ENCODE assay signal across 14 cellular contexts in the genomic region with DNA sequence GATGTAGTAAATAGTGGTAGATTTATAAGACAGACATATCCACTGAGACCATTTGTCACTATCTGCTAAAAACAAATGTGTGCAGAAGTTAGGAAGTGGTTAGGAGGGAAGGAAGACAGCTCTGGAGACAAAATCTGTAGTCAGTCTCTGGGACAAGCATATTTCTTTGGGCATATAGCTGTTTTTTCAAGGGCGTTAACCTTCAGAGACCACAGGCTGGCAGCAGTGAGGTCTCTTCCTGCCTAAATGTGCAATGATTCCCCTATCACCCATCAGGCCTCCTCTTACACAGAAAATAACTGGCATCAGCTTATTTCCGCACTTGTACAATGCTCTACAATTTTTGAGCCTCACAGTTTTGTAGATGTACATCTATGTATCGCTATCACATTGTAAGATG. TPM values are rescaled to one million over a fixed set of nuclear protein-coding genes. Genes with fewer than 3 reads are reported as not detected.
A peak's percentile ranks its signal among the peaks of the same experiment; 100 is the strongest.
DNase-seq lines count a peak whose midpoint lies in the region; ATAC-seq and TF ChIP-seq lines count a peak whose summit lies in the region.
"Had no signal": no experiment of that assay in that cellular context is flagged by ENCODE, and none has a peak within 500 bp of the region (broad histone marks: within the 10 kb centered on the region; RNA-seq: fewer than 3 reads in every experiment).

No MANE protein-coding gene starts in this region.

- H3K9me3 ChIP-seq in Loucy (ENCODE audit: insufficient read depth, low read depth, low read length) (no peaks in the 10 kb centered on the region), WERI-Rb-1 (ENCODE audit: severe bottlenecking) (no peaks in the 10 kb centered on the region)
- H3K9me3 ChIP-seq: neutrophil had no signal

- peak overlapping the region; percentile 62 for H2AFZ ChIP-seq in Loucy (ENCODE audit: low read length)

- no peaks in the 10 kb centered on the region for H3K79me2 ChIP-seq in Loucy (ENCODE audit: insufficient read depth, low read length)

- H3K27ac ChIP-seq in WERI-Rb-1, result no peak overlapping the region
- H3K27ac ChIP-seq: KMS-11, neutrophil had no signal

- H3K4me1 Mint-ChIP-seq in osteocyte (ENCODE audit: unreplicated experiment), result peaks cover 4% of the 10 kb centered on the region

- H3K4me1 ChIP-seq in Loucy (ENCODE audit: insufficient read depth, low read length, poor library complexity, severe bottlenecking), result peaks cover 13% of the 10 kb centered on the region

- no peaks in the 10 kb centered on the region for H3K9me3 Mint-ChIP-seq in osteocyte (ENCODE audit: unreplicated experiment)
- H3K9me3 Mint-ChIP-seq: activated T-helper 1 cell treated with anti-CD3 and anti-CD28 coated beads, Interleukin-12 subunit alpha, Interleukin-12 subunit beta, Interleukin-2, Interleukin-4 antibody, amounts not matched to agents 30 ng/mL and 10 ng/mL and 1 ng/mL, durations not matched to agents 14 hours and 24 hours and 36 hours had no signal

- no peak overlapping the region for H3K27ac Mint-ChIP-seq in osteocyte (ENCODE audit: unreplicated experiment)
- H3K27ac Mint-ChIP-seq: activated T-helper 1 cell treated with anti-CD3 and anti-CD28 coated beads, Interleukin-12 subunit alpha, Interleukin-12 subunit beta, Interleukin-2, Interleukin-4 antibody, amounts not matched to agents 30 ng/mL and 10 ng/mL and 1 ng/mL, durations not matched to agents 14 hours and 24 hours and 36 hours had no signal

- no peak overlapping the region for H3K4me3 Mint-ChIP-seq in osteocyte (ENCODE audit: unreplicated experiment)
- H3K4me3 Mint-ChIP-seq: activated T-helper 1 cell treated with anti-CD3 and anti-CD28 coated beads, Interleukin-12 subunit alpha, Interleukin-12 subunit beta, Interleukin-2, Interleukin-4 antibody, amounts not matched to agents 30 ng/mL and 10 ng/mL and 1 ng/mL, durations not matched to agents 14 hours and 24 hours and 36 hours had no signal

- no peaks in the 10 kb centered on the region for H4K20me1 ChIP-seq in Loucy (ENCODE audit: insufficient read depth, low read length, poor library complexity, severe bottlenecking)

- TF ChIP-seq CTCF in GM12872 (IDR thresholded peaks at IDR 0.05; ENCODE audit: insufficient read depth, low read depth, low read length) (peak; percentile 22; the same call in 1 of the 3 replicates), Loucy (conservative IDR thresholded peaks at IDR 0.05; ENCODE audit: low read length) (peak; percentile 69), WERI-Rb-1 (IDR thresholded peaks at IDR 0.05; ENCODE audit: low read depth, low read length) (peak; percentile 47; the same call in 1 of the 2 replicates), osteocyte (IDR thresholded peaks at IDR 0.05) (peak; percentile 44)

- H3K4me2 ChIP-seq in Loucy (ENCODE audit: low read depth, low read length, poor library complexity, severe bottlenecking), result peak overlapping the region; percentile 36
- H3K4me2 ChIP-seq: KMS-11 had no signal

- DNase-seq in WERI-Rb-1 (no peak), osteocyte (ENCODE audit: extremely low spot score, unreplicated experiment) (no peak), activated gamma-delta T cell (lab: John Stamatoyannopoulos, UW) (no peak)
- no peak for DNase-seq in stimulated activated CD4-positive, alpha-beta T cell treated with anti-CD3 and anti-CD28 coated beads, Interleukin-12 subunit alpha, Interleukin-12 subunit beta, amount 100 ng/mL, for 4 hours
- DNase-seq: activated CD4-positive, alpha-beta T cell treated with anti-CD3 and anti-CD28 coated beads, Interleukin-2, amount 50 U/mL, for 4 hours; NCI-H2171; small intestine had no signal

- H3K9ac ChIP-seq in Loucy (ENCODE audit: low read depth, low read length, poor library complexity, severe bottlenecking), result no peak overlapping the region
- H3K9ac ChIP-seq: KMS-11 had no signal

- H3K27me3 ChIP-seq in Loucy (ENCODE audit: insufficient read depth, low read length, poor library complexity, severe bottlenecking) (no peaks in the 10 kb centered on the region), WERI-Rb-1 (ENCODE audit: insufficient read depth, low read depth, severe bottlenecking) (no peaks in the 10 kb centered on the region)

- H3K4me3 ChIP-seq in Loucy (ENCODE audit: low read length, poor library complexity, severe bottlenecking) (no peak overlapping the region), WERI-Rb-1 (ENCODE audit: low read depth, low read length) (no peak overlapping the region)
- H3K4me3 ChIP-seq: lung had no signal

- no peaks in the 10 kb centered on the region for H3K9me2 ChIP-seq in Loucy (replicated peaks; ENCODE audit: low read depth, low read length)

- H3K36me3 ChIP-seq in Loucy (ENCODE audit: insufficient read depth, low read length), result no peaks in the 10 kb centered on the region
- H3K36me3 ChIP-seq in WERI-Rb-1, result no peaks in the 10 kb centered on the region
- H3K36me3 ChIP-seq: neutrophil had no signal

- no peaks in the 10 kb centered on the region for H3F3A ChIP-seq in Loucy (ENCODE audit: low read depth)

- no peak for ATAC-seq in GM21367 (IDR thresholded peaks at IDR 0.05; ENCODE audit: unreplicated experiment)

- no peaks in the 10 kb centered on the region for H3K36me3 Mint-ChIP-seq in osteocyte (ENCODE audit: unreplicated experiment)

- peaks cover 7% of the 10 kb centered on the region for H3K27me3 Mint-ChIP-seq in osteocyte (ENCODE audit: unreplicated experiment)

RNA-seq across cellular contexts. Expression of gene TMEM150C, which starts 6.5 kb away (rescaled TPM):
- 1.3 and 1.6 TPM in 2 replicates for total RNA-seq in osteocyte
- total RNA-seq: activated T-helper 1 cell treated with anti-CD3 and anti-CD28 coated beads, Interleukin-12 subunit alpha, Interleukin-12 subunit beta, Interleukin-2, Interleukin-4 antibody, amounts not matched to agents 30 ng/mL and 10 ng/mL and 1 ng/mL, durations not matched to agents 14 hours and 24 hours and 36 hours had no signal
